1 cellular context compared by ENCODE assay signal in the genomic region with DNA sequence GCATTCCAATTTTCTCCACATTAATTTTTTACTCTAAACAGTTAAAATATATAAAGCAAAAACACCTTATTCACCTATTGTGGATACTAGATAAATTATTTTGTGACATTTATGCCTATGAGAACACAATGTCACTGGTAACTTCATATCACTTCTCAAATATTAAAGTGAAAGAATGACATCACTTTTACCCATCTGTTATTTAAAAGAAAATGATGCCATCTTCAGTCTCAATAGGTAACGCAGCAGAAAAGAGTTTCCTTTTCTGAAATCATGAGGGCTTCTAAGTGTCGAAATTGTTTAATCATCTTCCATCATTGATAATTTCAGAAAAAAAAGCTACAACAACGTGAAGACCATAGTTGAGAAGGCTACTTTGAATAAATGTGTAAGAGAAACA.
A peak's percentile ranks its signal among the peaks of the same experiment; 100 is the strongest.
TF ChIP-seq lines count a peak whose summit lies in the region.

No MANE protein-coding gene starts in this region.

TF ChIP-seq in HEK293, 187 proteins besides CTCF, POLR2A, EP300 and RAD21:
- TF ChIP-seq, protein P1, sequence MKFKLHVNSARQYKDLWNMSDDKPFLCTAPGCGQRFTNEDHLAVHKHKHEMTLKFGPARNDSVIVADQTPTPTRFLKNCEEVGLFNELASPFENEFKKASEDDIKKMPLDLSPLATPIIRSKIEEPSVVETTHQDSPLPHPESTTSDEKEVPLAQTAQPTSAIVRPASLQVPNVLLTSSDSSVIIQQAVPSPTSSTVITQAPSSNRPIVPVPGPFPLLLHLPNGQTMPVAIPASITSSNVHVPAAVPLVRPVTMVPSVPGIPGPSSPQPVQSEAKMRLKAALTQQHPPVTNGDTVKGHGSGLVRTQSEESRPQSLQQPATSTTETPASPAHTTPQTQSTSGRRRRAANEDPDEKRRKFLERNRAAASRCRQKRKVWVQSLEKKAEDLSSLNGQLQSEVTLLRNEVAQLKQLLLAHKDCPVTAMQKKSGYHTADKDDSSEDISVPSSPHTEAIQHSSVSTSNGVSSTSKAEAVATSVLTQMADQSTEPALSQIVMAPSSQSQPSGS (tag by site-specific recombination; IDR thresholded peaks at IDR 0.05; ENCODE audit: low read depth): peak; percentile 50; the same call in 1 of the 2 replicates
- TF ChIP-seq ZSCAN30 (tag by site-specific recombination; IDR thresholded peaks at IDR 0.05): no peak
- no peak for TF ChIP-seq ZNF2 (tag by site-specific recombination; IDR thresholded peaks at IDR 0.05)
- TF ChIP-seq, protein P2, sequence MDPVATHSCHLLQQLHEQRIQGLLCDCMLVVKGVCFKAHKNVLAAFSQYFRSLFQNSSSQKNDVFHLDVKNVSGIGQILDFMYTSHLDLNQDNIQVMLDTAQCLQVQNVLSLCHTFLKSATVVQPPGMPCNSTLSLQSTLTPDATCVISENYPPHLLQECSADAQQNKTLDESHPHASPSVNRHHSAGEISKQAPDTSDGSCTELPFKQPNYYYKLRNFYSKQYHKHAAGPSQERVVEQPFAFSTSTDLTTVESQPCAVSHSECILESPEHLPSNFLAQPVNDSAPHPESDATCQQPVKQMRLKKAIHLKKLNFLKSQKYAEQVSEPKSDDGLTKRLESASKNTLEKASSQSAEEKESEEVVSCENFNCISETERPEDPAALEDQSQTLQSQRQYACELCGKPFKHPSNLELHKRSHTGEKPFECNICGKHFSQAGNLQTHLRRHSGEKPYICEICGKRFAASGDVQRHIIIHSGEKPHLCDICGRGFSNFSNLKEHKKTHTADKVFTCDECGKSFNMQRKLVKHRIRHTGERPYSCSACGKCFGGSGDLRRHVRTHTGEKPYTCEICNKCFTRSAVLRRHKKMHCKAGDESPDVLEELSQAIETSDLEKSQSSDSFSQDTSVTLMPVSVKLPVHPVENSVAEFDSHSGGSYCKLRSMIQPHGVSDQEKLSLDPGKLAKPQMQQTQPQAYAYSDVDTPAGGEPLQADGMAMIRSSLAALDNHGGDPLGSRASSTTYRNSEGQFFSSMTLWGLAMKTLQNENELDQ (tag by site-specific recombination; IDR thresholded peaks at IDR 0.05; ENCODE audit: low read depth): no peak
